ENCODE assay signal across 15 cellular contexts in the genomic region with DNA sequence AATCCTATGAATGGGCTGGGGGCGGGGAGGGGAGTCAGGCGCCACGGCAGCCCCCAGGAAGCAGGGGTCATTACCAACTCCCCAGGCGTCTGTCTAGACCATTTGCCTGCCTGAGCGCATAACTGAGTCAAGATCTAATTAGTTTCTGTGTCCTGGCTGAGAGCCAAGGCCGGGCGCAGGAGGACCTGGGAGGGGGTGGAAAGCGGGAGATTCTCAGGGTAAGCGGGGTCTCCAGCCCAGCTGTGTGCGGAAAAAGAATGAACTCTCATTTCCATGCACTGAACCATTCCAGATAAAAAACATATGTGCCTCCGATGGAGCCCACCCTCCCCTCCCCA.
A peak's percentile ranks its signal among the peaks of the same experiment; 100 is the strongest.
DNase-seq lines count a peak whose midpoint lies in the region; ATAC-seq and TF ChIP-seq lines count a peak whose summit lies in the region.
"Had no signal": no experiment of that assay in that cellular context is flagged by ENCODE, and none has a peak within 500 bp of the region (broad histone marks: within the 10 kb centered on the region; RNA-seq: fewer than 3 reads in every experiment).

No MANE protein-coding gene starts in this region.

- H3K4me2 ChIP-seq in H9 (ENCODE audit: insufficient read depth, insufficient read length, low read length) = no peak overlapping the region

- H3K4me1 ChIP-seq in H9 (ENCODE audit: insufficient read depth, low read length) = no peaks in the 10 kb centered on the region; the same call in 1 of the 2 replicates
- H3K4me1 ChIP-seq: heart left ventricle, testis had no signal

- no peak overlapping the region for H2BK20ac ChIP-seq in H9 (ENCODE audit: low read depth, low read length, poor library complexity, severe bottlenecking)

- no peak for TF ChIP-seq CTCF in H9 (conservative IDR thresholded peaks at IDR 0.05)
- no peak for TF ChIP-seq CTCF in mesothelial cell of epicardium (IDR thresholded peaks at IDR 0.05; ENCODE audit: unreplicated experiment)

- intact Hi-C loops in sciatic nerve (cut with DNase I) = loop anchor here (10.0 kb wide), 1 partner anchor 62 kb away; no protein-coding TSS in a partner anchor

- no peak overlapping the region for H4K5ac ChIP-seq in H9 (ENCODE audit: insufficient read length, low read depth, low read length)

- no peaks in the 10 kb centered on the region for H3K79me2 ChIP-seq in H9 (ENCODE audit: insufficient read depth, low read length)

- no peak overlapping the region for H3K9ac ChIP-seq in H9 (ENCODE audit: extremely low read depth, insufficient read length, low read length)
- H3K9ac ChIP-seq: BLaER1 treated with 17β-estradiol and CSF1 and Interleukin-3, amounts not matched to agents 10 nM and 100 nM had no signal

- no peak overlapping the region for H2BK120ac ChIP-seq in H9 (ENCODE audit: low read depth, low read length, poor library complexity, severe bottlenecking)

- ATAC-seq in HG02870 (IDR thresholded peaks at IDR 0.05; ENCODE audit: unreplicated experiment) (no peak), sciatic nerve (no peak)
- ATAC-seq: esophagus mucosa, heart left ventricle had no signal

- H3K36me3 Mint-ChIP-seq in H9 (ENCODE audit: insufficient read depth in 1 of 3, low read depth in 3 of 3) (no peaks in the 10 kb centered on the region), mesothelial cell of epicardium (no peaks in the 10 kb centered on the region)

- H3K9me3 Mint-ChIP-seq in H9 = no peaks in the 10 kb centered on the region
- no peaks in the 10 kb centered on the region for H3K9me3 Mint-ChIP-seq in mesothelial cell of epicardium
- H3K9me3 Mint-ChIP-seq: activated B cell treated with CpG ODN at 0.5 μM for 24 hours had no signal

- H3K14ac ChIP-seq in H9 (ENCODE audit: insufficient read depth, low read length) = no peak overlapping the region

- WGBS in H9 (ENCODE audit: extremely low coverage, insufficient read length, low lambda C conversion rate) = no CpG with 5 or more reads among the region's 11 CpGs

- H3K27me3 Mint-ChIP-seq in H9 (ENCODE audit: low read depth) = peaks cover 3% of the 10 kb centered on the region
- H3K27me3 Mint-ChIP-seq in mesothelial cell of epicardium (ENCODE audit: low read depth) = peaks cover 8% of the 10 kb centered on the region
- H3K27me3 Mint-ChIP-seq: activated B cell treated with CpG ODN at 0.5 μM for 24 hours had no signal

- H3K18ac ChIP-seq in H9 (ENCODE audit: insufficient read length, low read depth, low read length) = no peak overlapping the region

- H3K27ac Mint-ChIP-seq in H9 (peak overlapping the region in 2 of 3 experiments; percentile 52 to 87; a peak in 3 of 7 replicates), mesothelial cell of epicardium (peak overlapping the region; percentile 91)
- H3K27ac Mint-ChIP-seq: activated B cell treated with CpG ODN at 0.5 μM for 24 hours had no signal

- H2AK5ac ChIP-seq in H9 (ENCODE audit: insufficient read length, low read length) = no peak overlapping the region

- H2BK12ac ChIP-seq in H9 (ENCODE audit: insufficient read length, low read depth, low read length) = no peak overlapping the region

- H3K4me1 Mint-ChIP-seq in H9 (peaks cover 36 to 47% of the 10 kb centered on the region in 2 experiments), mesothelial cell of epicardium (peaks cover 47% of the 10 kb centered on the region)
- H3K4me1 Mint-ChIP-seq: activated B cell treated with CpG ODN at 0.5 μM for 24 hours had no signal

- no peak overlapping the region for H4K91ac ChIP-seq in H9 (ENCODE audit: insufficient read length, low read depth, low read length)

- no peak overlapping the region for H3K56ac ChIP-seq in H9 (ENCODE audit: insufficient read length, low read depth, low read length)

- H2BK15ac ChIP-seq in H9 (ENCODE audit: low read depth, low read length) = no peak overlapping the region

- H3K27me3 ChIP-seq in H9 (ENCODE audit: insufficient read depth, low read length) = no peaks in the 10 kb centered on the region
- H3K27me3 ChIP-seq: BLaER1 treated with 17β-estradiol and CSF1 and Interleukin-3, amounts not matched to agents 10 nM and 100 nM; testis had no signal

- no peaks in the 10 kb centered on the region for H3K79me1 ChIP-seq in H9 (ENCODE audit: insufficient read depth, low read depth, low read length, poor library complexity, severe bottlenecking)

- H4K8ac ChIP-seq in H9 (replicated peaks; ENCODE audit: insufficient read length, low read depth, low read length) = no peak overlapping the region

- H3K23ac ChIP-seq in H9 (ENCODE audit: insufficient read length, low read depth, low read length) = no peak overlapping the region

- peaks cover 2% of the 10 kb centered on the region for H4K20me1 ChIP-seq in H9 (ENCODE audit: control insufficient read depth, insufficient read depth, insufficient read length)

- DNase-seq in H9 (peak; percentile 70), NCI-H1694 treated with DMSO at 0.1 percent for 48 hours (lab: John Stamatoyannopoulos, UW) (peak; percentile 76), NCI-H82 treated with DMSO at 0.1 percent for 48 hours (lab: John Stamatoyannopoulos, UW; ENCODE audit: unreplicated experiment) (peak; percentile 88), mesothelial cell of epicardium (ENCODE audit: low spot score in 2 of 2, unreplicated experiment in 2 of 2) (peak; percentile 56 to 78), sciatic nerve (ENCODE audit: low spot score) (no peak), substantia nigra (lab: John Stamatoyannopoulos, UW) (no peak)
- DNase-seq: activated B cell treated with CpG ODN at 0.5 μM for 24 hours; dermis blood vessel endothelial cell; heart left ventricle; MV-4-11; stimulated activated CD4-positive, alpha-beta T cell treated with anti-CD3 and anti-CD28 coated beads, Interleukin-15, amount 100 ng/mL, for 24 hours; testis had no signal

- no peak overlapping the region for H3K4ac ChIP-seq in H9 (ENCODE audit: low read depth, low read length)

- H3K4me3 Mint-ChIP-seq in H9 (peak overlapping the region in 1 of 2 experiments; percentile 6; a peak in 1 of 5 replicates), mesothelial cell of epicardium (peak overlapping the region; percentile 10)
- H3K4me3 Mint-ChIP-seq: activated B cell treated with CpG ODN at 0.5 μM for 24 hours had no signal

- H3K23me2 ChIP-seq in H9 (ENCODE audit: insufficient read length, low read depth, low read length, poor library complexity, severe bottlenecking) = no peaks in the 10 kb centered on the region

- H2AFZ ChIP-seq in H9 (ENCODE audit: low read length) = no peak overlapping the region

- no peak overlapping the region for H2BK5ac ChIP-seq in H9 (ENCODE audit: insufficient read length, low read length)

- no peak overlapping the region for H3K27ac ChIP-seq in H9 (ENCODE audit: insufficient read length, low read depth, low read length)
- no peak overlapping the region for H3K27ac ChIP-seq in substantia nigra (ENCODE audit: low read depth, low read length, poor library complexity, severe bottlenecking)
- H3K27ac ChIP-seq: BLaER1 treated with 17β-estradiol and CSF1 and Interleukin-3, amounts not matched to agents 10 nM and 100 nM; heart left ventricle; testis had no signal

- no peaks in the 10 kb centered on the region for H3K9me3 ChIP-seq in H9 (ENCODE audit: control insufficient read depth, low read depth, low read length)
- H3K9me3 ChIP-seq: BLaER1 treated with 17β-estradiol and CSF1 and Interleukin-3, amounts not matched to agents 10 nM and 100 nM; heart left ventricle; testis had no signal

- H3T11ph ChIP-seq in H9 (ENCODE audit: low read length) = no peak overlapping the region

Comparison
In these comparisons a context has a peak if more than half of its experiments do, and no peak if none do; other contexts are left out.
1. DNase-seq: peak in H9 (single experiment), NCI-H1694 treated with DMSO at 0.1 percent for 48 hours (single experiment), NCI-H82 treated with DMSO at 0.1 percent for 48 hours (single experiment) and mesothelial cell of epicardium (2 of 2); none in sciatic nerve (single experiment) and substantia nigra (0 of 49).